Comparison of ENCODE assay signal across 30 cellular contexts in genomic region chr2:2914252-2914651, GRCh38.
"Had no signal": no experiment of that assay in that cellular context is flagged by ENCODE, and none has a peak within 500 bp of the region (broad histone marks: within the 10 kb centered on the region; RNA-seq: fewer than 3 reads in every experiment).

No MANE protein-coding gene starts in this region.

- H3K4me1 Mint-ChIP-seq: immature natural killer cell; memory B cell; naive thymus-derived CD8-positive, alpha-beta T cell; nephron; stimulated activated naive B cell treated with anti-CD40 and anti-IgM and Interleukin-4, amounts not matched to agents 10 μg/mL and 1 μg/mL and 100 μg/mL, for 72 hours had no signal

- H3K9me3 ChIP-seq: neutrophil, ovary, testis, thyroid gland had no signal

- H3K36me3 Mint-ChIP-seq: immature natural killer cell; memory B cell; naive thymus-derived CD8-positive, alpha-beta T cell; neural progenitor cell; stimulated activated naive B cell treated with anti-CD40 and anti-IgM and Interleukin-4, amounts not matched to agents 10 μg/mL and 1 μg/mL and 100 μg/mL, for 72 hours had no signal

- H3K4me1 ChIP-seq: heart left ventricle, left lung, neural progenitor cell, stomach, testis, thyroid gland, transverse colon, upper lobe of left lung had no signal

- H3K27ac ChIP-seq: heart left ventricle, left lung, neural progenitor cell, neutrophil, ovary, skin epidermis, stomach, testis, thyroid gland, transverse colon, upper lobe of left lung had no signal

- DNase-seq: glutamatergic neuron; heart left ventricle; hypothalamus; immature natural killer cell; kidney glomerular epithelial cell; left cardiac atrium; left lung; naive thymus-derived CD8-positive, alpha-beta T cell; occipital lobe; ovary; retina; right cardiac atrium; stimulated activated CD4-positive, alpha-beta T cell treated with anti-CD3 and anti-CD28 coated beads, Interleukin-12 subunit alpha, Interleukin-12 subunit beta, amount 100 ng/mL, for 4 hours; stimulated activated CD4-positive, alpha-beta T cell treated with anti-CD3 and anti-CD28 coated beads, Interleukin-15, amount 100 ng/mL, for 24 hours; stimulated activated CD4-positive, alpha-beta T cell treated with anti-CD3 and anti-CD28 coated beads, Interleukin-2, amount 100 ng/mL, for 24 hours; stimulated activated CD4-positive, alpha-beta T cell treated with anti-CD3 and anti-CD28 coated beads, Interleukin-4, amount 100 ng/mL, for 1 hour; stimulated activated naive B cell treated with anti-CD40 and anti-IgM and Interleukin-4, amounts not matched to agents 10 μg/mL and 1 μg/mL and 100 μg/mL, for 72 hours; stimulated activated naive CD8-positive, alpha-beta T cell treated with anti-CD3 and anti-CD28 coated beads, Interleukin-15, Interleukin-2, amounts not matched to agents 100 U/mL and 50 U/mL, for 24 hours; stomach; testis; thyroid gland; transverse colon had no signal

- ATAC-seq: heart left ventricle; left cardiac atrium; left lung; naive thymus-derived CD8-positive, alpha-beta T cell; right cardiac atrium; sciatic nerve; stimulated activated naive B cell treated with anti-CD40 and anti-IgM and Interleukin-4, amounts not matched to agents 10 μg/mL and 1 μg/mL and 100 μg/mL, for 72 hours; stimulated activated naive CD8-positive, alpha-beta T cell treated with anti-CD3 and anti-CD28 coated beads, Interleukin-15, Interleukin-2, amounts not matched to agents 100 U/mL and 50 U/mL, for 24 hours had no signal

- H3K27ac Mint-ChIP-seq: immature natural killer cell; memory B cell; naive thymus-derived CD8-positive, alpha-beta T cell; nephron; neural progenitor cell; progenitor cell of endocrine pancreas; stimulated activated naive B cell treated with anti-CD40 and anti-IgM and Interleukin-4, amounts not matched to agents 10 μg/mL and 1 μg/mL and 100 μg/mL, for 72 hours had no signal

- H3K4me3 ChIP-seq: heart left ventricle, left lung, neural progenitor cell, ovary, skin epidermis, stomach, testis, thyroid gland, transverse colon, upper lobe of left lung had no signal

- H3K4me3 Mint-ChIP-seq: immature natural killer cell; memory B cell; naive thymus-derived CD8-positive, alpha-beta T cell; nephron; neural progenitor cell; stimulated activated naive B cell treated with anti-CD40 and anti-IgM and Interleukin-4, amounts not matched to agents 10 μg/mL and 1 μg/mL and 100 μg/mL, for 72 hours had no signal

- H3K27me3 ChIP-seq: heart left ventricle, left lung, neural progenitor cell, neutrophil, ovary, stomach, testis, thyroid gland, transverse colon, upper lobe of left lung had no signal

- H3K36me3 ChIP-seq: heart left ventricle, left lung, neural progenitor cell, neutrophil, ovary, stomach, thyroid gland, transverse colon, upper lobe of left lung had no signal

- H3K27me3 Mint-ChIP-seq: progenitor cell of endocrine pancreas had no signal
